24 cellular contexts compared by ENCODE assay signal in the genomic region with DNA sequence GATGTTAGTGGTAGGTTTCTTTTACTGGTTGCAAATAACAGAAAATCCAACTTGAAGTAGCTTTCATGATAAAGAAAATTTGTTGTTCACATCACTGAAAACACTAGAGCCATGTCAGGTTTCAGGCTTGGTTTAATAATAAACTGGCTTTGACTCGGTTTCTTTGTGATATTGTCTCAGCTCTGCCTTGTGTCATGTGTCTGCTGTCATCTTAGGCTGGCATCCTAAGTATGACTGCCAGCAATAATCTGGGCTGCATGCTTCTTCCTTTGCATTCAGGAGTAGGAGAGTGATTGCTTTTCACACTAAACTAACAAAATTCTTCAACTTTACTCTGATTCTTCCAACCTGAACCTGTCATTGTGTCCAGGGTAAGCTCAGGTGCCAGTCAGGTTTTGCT.
DNase-seq lines count a peak whose midpoint lies in the region; ATAC-seq and TF ChIP-seq lines count a peak whose summit lies in the region.
"Had no signal": no experiment of that assay in that cellular context is flagged by ENCODE, and none has a peak within 500 bp of the region (broad histone marks: within the 10 kb centered on the region; RNA-seq: fewer than 3 reads in every experiment).

No MANE protein-coding gene starts in this region.

- H3K36me3 ChIP-seq in heart left ventricle (no peaks in the 10 kb centered on the region), IMR-90 (ENCODE audit: control insufficient read depth, insufficient read depth, low read length) (no peaks in the 10 kb centered on the region), neuronal stem cell (replicated peaks in 1 of 2; ENCODE audit: control insufficient read depth in 2 of 2, insufficient read depth in 2 of 2, low read length in 2 of 2) (no peaks in the 10 kb centered on the region), thyroid gland (no peaks in the 10 kb centered on the region)
- H3K36me3 ChIP-seq: BE2C; BLaER1 treated with 17β-estradiol and CSF1 and Interleukin-3, amounts not matched to agents 10 nM and 100 nM; HAP-1 had no signal

- intact Hi-C loops in heart left ventricle (cut with DNase I) (loop anchor here in 1 of 10 donors (10.0 kb wide), 1 partner anchor 414 kb away; no protein-coding TSS in a partner anchor), right cardiac atrium (cut with DNase I) (no loop called here), IMR-90 (cut with micrococcal nuclease) (no loop called here), thyroid gland (cut with DNase I) (no loop called here)

- H3K4me1 Mint-ChIP-seq in stimulated activated effector memory CD8-positive, alpha-beta T cell treated with anti-CD3 and anti-CD28 coated beads, Interleukin-12 subunit alpha, Interleukin-12 subunit beta, amount 100 ng/mL, for 72 hours = peaks cover 23% of the 10 kb centered on the region
- H3K4me1 Mint-ChIP-seq: CD14-positive monocyte had no signal

- TF ChIP-seq POLR2A in heart left ventricle (IDR thresholded peaks at IDR 0.05) = no peak
- TF ChIP-seq POLR2A in IMR-90 (IDR thresholded peaks at IDR 0.05; ENCODE audit: low read depth, low read length) = no peak
- TF ChIP-seq POLR2A in thyroid gland (IDR thresholded peaks at IDR 0.05) = no peak

- peak in 3 of 4 donors; percentile 33 to 54 (median 40) for ATAC-seq in heart left ventricle
- ATAC-seq in right cardiac atrium = no peak
- ATAC-seq in IMR-90 (ENCODE audit: low read depth) = no peak
- no peak for ATAC-seq in stimulated activated effector memory CD8-positive, alpha-beta T cell treated with anti-CD3 and anti-CD28 coated beads, Interleukin-12 subunit alpha, Interleukin-12 subunit beta, amount 100 ng/mL, for 72 hours
- ATAC-seq: A549, GM12878 had no signal

- H2AK9ac ChIP-seq in IMR-90 (replicated peaks; ENCODE audit: low read depth, low read length, poor library complexity) = no peak overlapping the region

- in situ Hi-C loops in IMR-90 (cut with MboI; ENCODE audit: low sequenced_read_pairs) = no loop called here

- peaks cover 0 to 17% (median 0%) of the 10 kb centered on the region in 12 donors for H3K4me1 ChIP-seq in heart left ventricle
- no peaks in the 10 kb centered on the region for H3K4me1 ChIP-seq in right cardiac atrium (ENCODE audit: control insufficient read depth, insufficient read depth, low read length)
- H3K4me1 ChIP-seq in IMR-90 (ENCODE audit: control insufficient read depth, insufficient read depth, low read length) = peaks cover 7% of the 10 kb centered on the region
- H3K4me1 ChIP-seq in neuronal stem cell (ENCODE audit: control insufficient read depth in 2 of 2, insufficient read depth in 1 of 2, low read depth in 1 of 2, low read length in 2 of 2) = no peaks in the 10 kb centered on the region
- H3K4me1 ChIP-seq in thyroid gland = peaks cover 38 to 45% of the 10 kb centered on the region in 2 donors
- H3K4me1 ChIP-seq: A549; BE2C; BLaER1 treated with 17β-estradiol and CSF1 and Interleukin-3, amounts not matched to agents 10 nM and 100 nM; HAP-1 had no signal

- H3K4me3 ChIP-seq in heart left ventricle (no peak overlapping the region), right cardiac atrium (ENCODE audit: low read length) (no peak overlapping the region), IMR-90 (ENCODE audit: insufficient read depth, low read depth, low read length) (no peak overlapping the region), neuronal stem cell (ENCODE audit: low read length in 2 of 2) (no peak overlapping the region), thyroid gland (replicated peaks in 1 of 3) (no peak overlapping the region)
- H3K4me3 ChIP-seq: A549; BLaER1 treated with 17β-estradiol and CSF1 and Interleukin-3, amounts not matched to agents 10 nM and 100 nM; GM12878; HAP-1 had no signal

- H2AFZ ChIP-seq in IMR-90 (replicated peaks; ENCODE audit: low read length, poor library complexity) (no peak overlapping the region), neuronal stem cell (ENCODE audit: low read length) (peak overlapping the region; percentile 15)

- CTCF ChIA-PET in IMR-90 (lab: Yijun Ruan, JAX) = no interaction called here

- H4K20me1 ChIP-seq in IMR-90 (ENCODE audit: insufficient read depth, low read length) = no peaks in the 10 kb centered on the region
- H4K20me1 ChIP-seq: BLaER1 treated with 17β-estradiol and CSF1 and Interleukin-3, amounts not matched to agents 10 nM and 100 nM had no signal

- H3K23ac ChIP-seq in IMR-90 (ENCODE audit: low read depth, low read length) (no peak overlapping the region), neuronal stem cell (ENCODE audit: low read depth, low read length, poor library complexity) (no peak overlapping the region)

- no peak for TF ChIP-seq CTCF in heart left ventricle (IDR thresholded peaks at IDR 0.05)
- TF ChIP-seq CTCF in IMR-90 (conservative IDR thresholded peaks at IDR 0.05; ENCODE audit: low read depth, low read length) = no peak
- no peak for TF ChIP-seq CTCF in thyroid gland (IDR thresholded peaks at IDR 0.05)

- POLR2A ChIA-PET in IMR-90 (lab: Charles Lee; ENCODE audit: unreplicated experiment) = no interaction called here

- DNase-seq in heart left ventricle = no peak
- DNase-seq in right cardiac atrium = no peak
- DNase-seq in IMR-90 = no peak
- no peak for DNase-seq in neuronal stem cell (ENCODE audit: low spot score)
- DNase-seq in thyroid gland = peak; percentile 32 to 33
- no peak for DNase-seq in stimulated activated effector memory CD8-positive, alpha-beta T cell treated with anti-CD3 and anti-CD28 coated beads, Interleukin-12 subunit alpha, Interleukin-12 subunit beta, amount 100 ng/mL, for 72 hours (ENCODE audit: low spot score in 2 of 2)
- DNase-seq in activated CD4-positive, alpha-beta T cell treated with anti-CD3 and anti-CD28 coated beads for 1 hour = no peak
- DNase-seq: 8988T; ACHN; AML-193; BE2C; CD4-positive, alpha-beta T cell; CD8-positive, alpha-beta memory T cell; DMS 273 treated with DMSO at 0.1 percent for 48 hours; DMS79; EL; GDM1; GOT3; HFFc6 had no signal

- H3K9ac ChIP-seq in IMR-90 (ENCODE audit: low read depth, low read length) (no peak overlapping the region), neuronal stem cell (ENCODE audit: low read depth, low read length, poor library complexity) (no peak overlapping the region)
- H3K9ac ChIP-seq: BLaER1 treated with 17β-estradiol and CSF1 and Interleukin-3, amounts not matched to agents 10 nM and 100 nM had no signal

- H4K5ac ChIP-seq in IMR-90 (ENCODE audit: low read depth, low read length) = no peak overlapping the region

- H3K9me1 ChIP-seq in IMR-90 (ENCODE audit: insufficient read depth, low read length) = no peaks in the 10 kb centered on the region

- dilution Hi-C loops in IMR-90 (cut with HindIII; ENCODE audit: low sequenced_read_pairs, unreplicated experiment) = no loop called here

- H3K18ac ChIP-seq in IMR-90 (ENCODE audit: low read depth, low read length) (no peak overlapping the region), neuronal stem cell (ENCODE audit: low read length) (no peak overlapping the region)

- H2BK5ac ChIP-seq in IMR-90 (ENCODE audit: low read depth, low read length, poor library complexity, severe bottlenecking) (no peak overlapping the region), neuronal stem cell (ENCODE audit: low read length) (no peak overlapping the region)

- H2BK120ac ChIP-seq in IMR-90 (ENCODE audit: low read depth, low read length) = no peak overlapping the region
- no peak overlapping the region for H2BK120ac ChIP-seq in neuronal stem cell (ENCODE audit: low read depth, low read length)

- H3K9me3 ChIP-seq in heart left ventricle (no peaks in the 10 kb centered on the region), right cardiac atrium (ENCODE audit: control insufficient read depth, low read length) (no peaks in the 10 kb centered on the region), IMR-90 (ENCODE audit: control insufficient read depth, insufficient read depth, low read length) (no peaks in the 10 kb centered on the region), neuronal stem cell (replicated peaks in 1 of 2; ENCODE audit: control insufficient read depth in 2 of 2, insufficient read depth in 1 of 2, low read depth in 1 of 2, low read length in 2 of 2) (no peaks in the 10 kb centered on the region), thyroid gland (no peaks in the 10 kb centered on the region)
- H3K9me3 ChIP-seq: A549; BE2C; BLaER1 treated with 17β-estradiol and CSF1 and Interleukin-3, amounts not matched to agents 10 nM and 100 nM; HAP-1 had no signal

- H4K91ac ChIP-seq in IMR-90 (ENCODE audit: insufficient read depth, low read depth, low read length) = no peak overlapping the region
- no peak overlapping the region for H4K91ac ChIP-seq in neuronal stem cell (ENCODE audit: low read depth, low read length, poor library complexity)

- H3K4me2 ChIP-seq in IMR-90 (ENCODE audit: low read depth, low read length) (no peak overlapping the region), neuronal stem cell (ENCODE audit: insufficient read depth, low read length, poor library complexity, severe bottlenecking) (no peak overlapping the region)
- H3K4me2 ChIP-seq: A549; BLaER1 treated with 17β-estradiol and CSF1 and Interleukin-3, amounts not matched to agents 10 nM and 100 nM had no signal

- H3K36me3 Mint-ChIP-seq in stimulated activated effector memory CD8-positive, alpha-beta T cell treated with anti-CD3 and anti-CD28 coated beads, Interleukin-12 subunit alpha, Interleukin-12 subunit beta, amount 100 ng/mL, for 72 hours = no peaks in the 10 kb centered on the region
- H3K36me3 Mint-ChIP-seq: CD14-positive monocyte had no signal

- H3K27ac Mint-ChIP-seq in stimulated activated effector memory CD8-positive, alpha-beta T cell treated with anti-CD3 and anti-CD28 coated beads, Interleukin-12 subunit alpha, Interleukin-12 subunit beta, amount 100 ng/mL, for 72 hours = no peak overlapping the region
- H3K27ac Mint-ChIP-seq: CD14-positive monocyte; CD4-positive, alpha-beta T cell; HFFc6 had no signal

- no TSS peak for BruUV-seq in IMR-90 (replicated peaks; lab: Mats Ljungman, UMichigan)

- H2BK15ac ChIP-seq in IMR-90 (ENCODE audit: low read depth, low read length) (peak overlapping the region; percentile 48; the same call in 2 of the 3 replicates), neuronal stem cell (ENCODE audit: low read length) (no peak overlapping the region)

- H3K14ac ChIP-seq in IMR-90 (replicated peaks; ENCODE audit: low read depth, low read length) = no peak overlapping the region
- H3K14ac ChIP-seq in neuronal stem cell (ENCODE audit: low read length) = no peak overlapping the region

- no peak overlapping the region for H2BK12ac ChIP-seq in neuronal stem cell (ENCODE audit: low read length)

- no peak for TF ChIP-seq RAD21 in IMR-90 (IDR thresholded peaks at IDR 0.05; ENCODE audit: low read length)

- H3K56ac ChIP-seq in IMR-90 (ENCODE audit: extremely low read depth, insufficient read depth, low read length) = no peak overlapping the region

- no peaks in the 10 kb centered on the region for H3K79me1 ChIP-seq in IMR-90 (ENCODE audit: low read depth in 1 of 2, low read length in 2 of 2)
- H3K79me1 ChIP-seq in neuronal stem cell (ENCODE audit: low read depth, low read length) = no peaks in the 10 kb centered on the region

- no peaks in the 10 kb centered on the region for H3K27me3 ChIP-seq in heart left ventricle
- no peaks in the 10 kb centered on the region for H3K27me3 ChIP-seq in right cardiac atrium (ENCODE audit: control insufficient read depth, insufficient read depth)
- H3K27me3 ChIP-seq in IMR-90 (ENCODE audit: control insufficient read depth, insufficient read depth, low read length) = no peaks in the 10 kb centered on the region
- no peaks in the 10 kb centered on the region for H3K27me3 ChIP-seq in neuronal stem cell (ENCODE audit: control insufficient read depth in 3 of 3, insufficient read depth in 3 of 3, low read depth in 1 of 3, low read length in 3 of 3)
- no peaks in the 10 kb centered on the region for H3K27me3 ChIP-seq in thyroid gland
- H3K27me3 ChIP-seq: BE2C; BLaER1 treated with 17β-estradiol and CSF1 and Interleukin-3, amounts not matched to agents 10 nM and 100 nM had no signal

- H3K27ac ChIP-seq in heart left ventricle (peak overlapping the region in 4 of 12 donors; percentile 24 to 36 (median 28)), right cardiac atrium (ENCODE audit: low read length) (no peak overlapping the region), IMR-90 (ENCODE audit: insufficient read depth, low read length) (no peak overlapping the region), neuronal stem cell (replicated peaks; ENCODE audit: low read length) (no peak overlapping the region), thyroid gland (peak overlapping the region; percentile 60 to 91 (median 88))
- H3K27ac ChIP-seq: A549; BLaER1 treated with 17β-estradiol and CSF1 and Interleukin-3, amounts not matched to agents 10 nM and 100 nM had no signal

- WGBS in heart left ventricle, 4 donors = 14 to 47% (median 37%) methylated on average over 1 of the region's 1 CpG
- 43% methylated on average over 1 of the region's 1 CpG for WGBS in right cardiac atrium
- WGBS in IMR-90 (ENCODE audit: extremely low coverage in 2 of 2, insufficient read length in 1 of 2), 2 experiments = 100% methylated on average over 1 of the region's 1 CpG; no CpG with 5 or more reads in 1 of the 2 experiments
- no CpG with 5 or more reads among the region's 1 CpG for WGBS in neuronal stem cell (ENCODE audit: extremely low coverage in 2 of 2, insufficient read length in 2 of 2, insufficient replicate concordance in 1 of 2), 2 donors
- WGBS in thyroid gland, 2 donors = 48 to 82% methylated on average over 1 of the region's 1 CpG

- H4K8ac ChIP-seq in IMR-90 (ENCODE audit: low read depth in 2 of 2, low read length in 2 of 2) (no peak overlapping the region), neuronal stem cell (ENCODE audit: low read depth, low read length) (no peak overlapping the region)

- H2BK20ac ChIP-seq in IMR-90 (ENCODE audit: low read depth, low read length) = no peak overlapping the region

- no peak overlapping the region for H3K4ac ChIP-seq in IMR-90 (ENCODE audit: low read depth, low read length)
- no peak overlapping the region for H3K4ac ChIP-seq in neuronal stem cell (ENCODE audit: low read length)

- H3K4me3 Mint-ChIP-seq in stimulated activated effector memory CD8-positive, alpha-beta T cell treated with anti-CD3 and anti-CD28 coated beads, Interleukin-12 subunit alpha, Interleukin-12 subunit beta, amount 100 ng/mL, for 72 hours = no peak overlapping the region
- H3K4me3 Mint-ChIP-seq: CD14-positive monocyte; CD4-positive, alpha-beta T cell; CD8-positive, alpha-beta memory T cell; HFFc6 had no signal

- peaks cover 5% of the 10 kb centered on the region for H3K9me3 Mint-ChIP-seq in stimulated activated effector memory CD8-positive, alpha-beta T cell treated with anti-CD3 and anti-CD28 coated beads, Interleukin-12 subunit alpha, Interleukin-12 subunit beta, amount 100 ng/mL, for 72 hours
- H3K9me3 Mint-ChIP-seq: CD4-positive, alpha-beta T cell; CD8-positive, alpha-beta memory T cell; HFFc6 had no signal

- H2AK5ac ChIP-seq in IMR-90 (ENCODE audit: low read depth, low read length) (no peak overlapping the region), neuronal stem cell (ENCODE audit: low read depth, low read length) (no peak overlapping the region)

Comparison
In these comparisons a context has a peak if more than half of its experiments do, and no peak if none do; other contexts are left out.
1. ATAC-seq: peak in heart left ventricle (3 of 4); none in right cardiac atrium (0 of 2), IMR-90 (single experiment) and stimulated activated effector memory CD8-positive, alpha-beta T cell treated with anti-CD3 and anti-CD28 coated beads, Interleukin-12 subunit alpha, Interleukin-12 subunit beta, amount 100 ng/mL, for 72 hours (single experiment).
2. DNase-seq: peak in thyroid gland (2 of 2); none in heart left ventricle (0 of 5), right cardiac atrium (0 of 3), IMR-90 (single experiment), neuronal stem cell (single experiment), stimulated activated effector memory CD8-positive, alpha-beta T cell treated with anti-CD3 and anti-CD28 coated beads, Interleukin-12 subunit alpha, Interleukin-12 subunit beta, amount 100 ng/mL, for 72 hours (0 of 2) and activated CD4-positive, alpha-beta T cell treated with anti-CD3 and anti-CD28 coated beads for 1 hour (single experiment).
3. H3K27ac ChIP-seq: peak in thyroid gland (3 of 3); none in right cardiac atrium (single experiment), IMR-90 (single experiment) and neuronal stem cell (single experiment).